Comparison of ENCODE assay signal across 12 cellular contexts in the genomic region with DNA sequence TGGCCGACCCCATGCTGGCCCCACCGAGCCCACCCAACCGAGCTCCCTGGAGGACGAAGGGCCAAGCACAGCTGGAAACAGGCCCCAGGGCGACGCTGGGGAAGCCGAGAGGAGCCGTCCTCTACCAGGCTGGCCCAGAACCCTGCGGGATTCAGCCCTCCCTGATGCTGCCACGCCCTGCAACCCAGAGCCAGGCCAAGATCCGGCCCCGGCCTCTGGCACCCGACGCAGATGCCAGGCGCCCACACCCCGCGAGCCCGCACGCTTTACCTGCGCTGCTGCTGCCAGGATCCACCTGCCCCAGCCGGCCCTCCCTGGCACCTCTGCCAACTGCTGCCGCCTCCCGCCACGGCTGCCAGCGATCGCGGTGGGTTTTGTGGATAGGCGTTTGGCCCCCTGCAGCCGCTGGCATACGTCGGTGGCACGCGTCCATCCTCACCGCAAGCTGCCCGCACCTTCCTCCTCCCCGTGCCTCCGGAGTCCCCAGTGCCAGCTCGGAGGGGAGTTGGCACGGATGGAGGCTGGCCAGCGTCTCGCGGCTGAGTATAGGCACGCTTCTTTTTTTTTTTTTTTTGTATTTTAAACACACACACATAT. TPM values are rescaled to one million over a fixed set of nuclear protein-coding genes. Genes with fewer than 3 reads are reported as not detected.
A peak's percentile ranks its signal among the peaks of the same experiment; 100 is the strongest.
DNase-seq lines count a peak whose midpoint lies in the region; TF ChIP-seq lines count a peak whose summit lies in the region.
"Had no signal": no experiment of that assay in that cellular context is flagged by ENCODE, and none has a peak within 500 bp of the region (broad histone marks: within the 10 kb centered on the region; RNA-seq: fewer than 3 reads in every experiment).

No MANE protein-coding gene starts in this region.

- H3K27me3 Mint-ChIP-seq in IgD-negative memory B cell = peaks cover 10% of the 10 kb centered on the region
- peaks cover 2% of the 10 kb centered on the region for H3K27me3 Mint-ChIP-seq in brain
- H3K27me3 Mint-ChIP-seq in osteocyte (ENCODE audit: unreplicated experiment) = peaks cover 5% of the 10 kb centered on the region

- no peaks in the 10 kb centered on the region for H3K9me3 Mint-ChIP-seq in IgD-negative memory B cell
- H3K9me3 Mint-ChIP-seq in brain = peaks cover 0 to 3% (median 0%) of the 10 kb centered on the region in 5 experiments
- no peaks in the 10 kb centered on the region for H3K9me3 Mint-ChIP-seq in osteocyte (ENCODE audit: unreplicated experiment)
- H3K9me3 Mint-ChIP-seq: neural progenitor cell had no signal

- H3K36me3 Mint-ChIP-seq in IgD-negative memory B cell = peaks cover 2% of the 10 kb centered on the region
- no peaks in the 10 kb centered on the region for H3K36me3 Mint-ChIP-seq in brain
- no peaks in the 10 kb centered on the region for H3K36me3 Mint-ChIP-seq in osteocyte (ENCODE audit: unreplicated experiment)
- H3K36me3 Mint-ChIP-seq: neural progenitor cell had no signal

- H3K27ac ChIP-seq in osteoblast (ENCODE audit: low read depth, low read length) = no peak overlapping the region
- H3K27ac ChIP-seq: brain microvascular endothelial cell, neural progenitor cell had no signal

- H3K4me1 ChIP-seq in osteoblast (ENCODE audit: insufficient read depth, low read length) = peaks cover 9% of the 10 kb centered on the region

- H3K27ac Mint-ChIP-seq in IgD-negative memory B cell (peak overlapping the region in 1 of 3 donors; percentile 7), brain (peak overlapping the region in 4 of 5 experiments; percentile 5 to 95 (median 86)), osteocyte (ENCODE audit: unreplicated experiment) (no peak overlapping the region)
- H3K27ac Mint-ChIP-seq: neural progenitor cell had no signal

- H3K4me1 Mint-ChIP-seq in IgD-negative memory B cell (peaks cover 0 to 2% (median 2%) of the 10 kb centered on the region in 3 donors), brain (peaks cover 44% of the 10 kb centered on the region), osteocyte (ENCODE audit: unreplicated experiment) (no peaks in the 10 kb centered on the region)

- H3K4me2 ChIP-seq in osteoblast (ENCODE audit: insufficient read depth, low read length) = peak overlapping the region; percentile 84
- H3K4me2 ChIP-seq: neural progenitor cell had no signal

- peak overlapping the region; percentile 81 for H2AFZ ChIP-seq in osteoblast (ENCODE audit: low read length)
- H2AFZ ChIP-seq: neural progenitor cell had no signal

- TF ChIP-seq CTCF in brain (conservative IDR thresholded peaks at IDR 0.05) = no peak
- no peak for TF ChIP-seq CTCF in osteoblast (IDR thresholded peaks at IDR 0.05; ENCODE audit: extremely low read depth, low read depth, low read length)
- no peak for TF ChIP-seq CTCF in osteocyte (IDR thresholded peaks at IDR 0.05)

- H3K4me3 Mint-ChIP-seq in IgD-negative memory B cell (peak overlapping the region in 3 of 4 donors; percentile 17 to 90 (median 73)), brain (peak overlapping the region in 3 of 5 experiments; percentile 73 to 84 (median 82)), osteocyte (ENCODE audit: unreplicated experiment) (no peak overlapping the region)
- H3K4me3 Mint-ChIP-seq: neural progenitor cell had no signal

- no peaks in the 10 kb centered on the region for H4K20me1 ChIP-seq in osteoblast (ENCODE audit: insufficient read depth, low read length)

- no peaks in the 10 kb centered on the region for H3K36me3 ChIP-seq in osteoblast (ENCODE audit: insufficient read depth, low read length)
- H3K36me3 ChIP-seq: brain microvascular endothelial cell, neural progenitor cell had no signal

- DNase-seq in NCI-H1092 treated with DMSO at 0.1 percent for 48 hours (lab: John Stamatoyannopoulos, UW) = peak; percentile 44
- no peak for DNase-seq in NCI-H1092 (lab: John Stamatoyannopoulos, UW)
- peak; percentile 95 for DNase-seq in osteoblast (ENCODE audit: insufficient read length, low spot score, missing footprints)
- no peak for DNase-seq in kidney glomerular epithelial cell (lab: John Stamatoyannopoulos, UW)
- no peak for DNase-seq in activated CD8-positive, alpha-beta memory T cell treated with anti-CD3 and anti-CD28 coated beads, Interleukin-2, amount 50 U/mL, for 4 hours
- DNase-seq in osteocyte (ENCODE audit: extremely low spot score, unreplicated experiment) = no peak
- DNase-seq: brain microvascular endothelial cell, GOT3, NCI-H446 treated with DMSO at 0.1 percent for 48 hours had no signal

- H3K9me3 ChIP-seq in osteoblast (ENCODE audit: low read depth, low read length) = no peaks in the 10 kb centered on the region

- H3K4me3 ChIP-seq in osteoblast (ENCODE audit: insufficient read depth, low read length) = peak overlapping the region; percentile 73
- H3K4me3 ChIP-seq: neural progenitor cell had no signal

- no peaks in the 10 kb centered on the region for H3K79me2 ChIP-seq in osteoblast (ENCODE audit: insufficient read depth, low read length)

- peaks cover 11% of the 10 kb centered on the region for H3K27me3 ChIP-seq in osteoblast (ENCODE audit: insufficient read depth, low read length)
- H3K27me3 ChIP-seq: neural progenitor cell had no signal

RNA-seq across cellular contexts. Expression of a gene that starts 41.4 kb away (rescaled TPM):
- polyA plus RNA-seq in IgD-negative memory B cell (53.9 TPM), brain (ENCODE audit: insufficient read depth, low read depth, low replicate concordance) (38.0 TPM)
- total RNA-seq in osteoblast (25.6 and 29.3 TPM in 2 replicates), osteocyte (26.2 and 33.5 TPM in 2 replicates)

Comparison
In these comparisons a context has a peak if more than half of its experiments do, and no peak if none do; other contexts are left out.
1. DNase-seq: peak in NCI-H1092 treated with DMSO at 0.1 percent for 48 hours (single experiment) and osteoblast (single experiment); none in NCI-H1092 (single experiment), kidney glomerular epithelial cell (single experiment), activated CD8-positive, alpha-beta memory T cell treated with anti-CD3 and anti-CD28 coated beads, Interleukin-2, amount 50 U/mL, for 4 hours (single experiment) and osteocyte (single experiment).